In the genomic region with DNA sequence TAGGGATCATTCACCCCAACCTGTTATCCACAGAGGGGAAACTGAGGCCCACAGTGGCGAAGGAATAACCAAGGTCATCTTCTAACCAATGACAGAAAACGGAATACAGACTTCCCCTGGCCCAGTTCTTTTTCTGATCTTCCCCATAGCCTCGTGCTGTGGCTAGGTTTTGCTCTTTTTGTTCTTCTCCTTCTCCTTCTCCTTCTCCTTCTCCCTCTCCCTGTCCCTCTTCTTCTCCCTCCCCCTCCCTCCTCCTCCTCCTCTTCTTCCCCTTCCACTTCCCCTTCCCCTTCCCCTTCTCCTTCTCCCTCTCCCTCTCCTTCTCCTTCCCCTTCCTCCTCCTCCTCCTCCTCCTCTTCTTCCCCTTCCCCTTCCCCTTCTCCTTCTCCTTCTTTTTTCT, we compare ENCODE assay signal across 28 cellular contexts.
"Had no signal": no experiment of that assay in that cellular context is flagged by ENCODE, and none has a peak within 500 bp of the region (broad histone marks: within the 10 kb centered on the region; RNA-seq: fewer than 3 reads in every experiment).

No MANE protein-coding gene starts in this region.

- H3K27ac ChIP-seq: stomach, suprapubic skin, testis, thoracic aorta, thyroid gland, tibial artery, tibial nerve, transverse colon, upper lobe of left lung, upper lobe of right lung, uterus, vagina had no signal

- H3K4me1 ChIP-seq: stomach, suprapubic skin, testis, thyroid gland, tibial artery, tibial nerve, transverse colon, upper lobe of left lung, upper lobe of right lung, uterus, vagina had no signal

- H3K27ac Mint-ChIP-seq: stimulated activated effector memory CD8-positive, alpha-beta T cell treated with anti-CD3 and anti-CD28 coated beads, Interleukin-12 subunit alpha, Interleukin-12 subunit beta, amount 100 ng/mL, for 72 hours; stimulated activated memory B cell treated with anti-CD40 and anti-IgM and Interleukin-4, amounts not matched to agents 10 μg/mL and 1 μg/mL and 100 μg/mL, for 72 hours; stimulated activated naive B cell treated with anti-CD40 and anti-IgM and Interleukin-4, amounts not matched to agents 10 μg/mL and 1 μg/mL and 100 μg/mL, for 72 hours; stimulated activated naive CD8-positive, alpha-beta T cell treated with anti-CD3 and anti-CD28 coated beads, Interleukin-15, Interleukin-2, amounts not matched to agents 100 ng/mL and 50 ng/mL, for 24 hours had no signal

- DNase-seq: stimulated activated CD4-positive, alpha-beta T cell treated with anti-CD3 and anti-CD28 coated beads, Interleukin-2, amount 100 ng/mL, for 48 hours; stimulated activated CD4-positive, alpha-beta T cell treated with anti-CD3 and anti-CD28 coated beads, Interleukin-4, amount 100 ng/mL, for 1 hour; stimulated activated CD4-positive, alpha-beta T cell treated with anti-CD3 and anti-CD28 coated beads, Interleukin-4, amount 100 ng/mL, for 24 hours; stimulated activated CD4-positive, alpha-beta T cell treated with anti-CD3 and anti-CD28 coated beads, Interleukin-4, amount 100 ng/mL, for 4 hours; stimulated activated CD8-positive, alpha-beta memory T cell treated with anti-CD3 and anti-CD28 coated beads, Interleukin-4, amount 100 ng/mL, for 48 hours; stimulated activated naive B cell treated with anti-CD40 and anti-IgM and Interleukin-4, amounts not matched to agents 10 μg/mL and 1 μg/mL and 100 μg/mL, for 72 hours; stimulated activated naive CD4-positive, alpha-beta T cell; stimulated activated naive CD4-positive, alpha-beta T cell treated with Interleukin-2 at 50 U/mL for 16 hours; stimulated activated naive CD8-positive, alpha-beta T cell treated with anti-CD3 and anti-CD28 coated beads, Interleukin-15, amount 100 ng/mL, for 72 hours; stimulated activated naive CD8-positive, alpha-beta T cell treated with anti-CD3 and anti-CD28 coated beads, Interleukin-15, Interleukin-2, amounts not matched to agents 100 U/mL and 50 U/mL, for 24 hours; stomach; substantia nigra; testis; thyroid gland; tibial artery; transverse colon; trophoblast cell; upper lobe of left lung; upper lobe of right lung; uterus had no signal

- FAIRE-seq: urothelium cell line had no signal

- H3K4me3 ChIP-seq: stomach, suprapubic skin, testis, thoracic aorta, thyroid gland, tibial artery, tibial nerve, transverse colon, upper lobe of left lung, upper lobe of right lung, uterus, vagina had no signal

- H3K4me1 Mint-ChIP-seq: stimulated activated memory B cell treated with anti-CD40 and anti-IgM and Interleukin-4, amounts not matched to agents 10 μg/mL and 1 μg/mL and 100 μg/mL, for 72 hours; stimulated activated naive B cell treated with anti-CD40 and anti-IgM and Interleukin-4, amounts not matched to agents 10 μg/mL and 1 μg/mL and 100 μg/mL, for 72 hours; stimulated activated naive CD8-positive, alpha-beta T cell treated with anti-CD3 and anti-CD28 coated beads, Interleukin-15, amount 100 ng/mL, for 72 hours had no signal

- H3K9me3 Mint-ChIP-seq: stimulated activated memory B cell treated with anti-CD40 and anti-IgM and Interleukin-4, amounts not matched to agents 10 μg/mL and 1 μg/mL and 100 μg/mL, for 72 hours; stimulated activated naive CD8-positive, alpha-beta T cell treated with anti-CD3 and anti-CD28 coated beads, Interleukin-15, amount 100 ng/mL, for 72 hours; stimulated activated naive CD8-positive, alpha-beta T cell treated with anti-CD3 and anti-CD28 coated beads, Interleukin-15, Interleukin-2, amounts not matched to agents 100 ng/mL and 50 ng/mL, for 24 hours had no signal

- H3K36me3 ChIP-seq: stomach, suprapubic skin, thoracic aorta, thyroid gland, tibial artery, tibial nerve, transverse colon, upper lobe of left lung, upper lobe of right lung, uterus, vagina had no signal

- H3K27me3 ChIP-seq: testis, thyroid gland, transverse colon, upper lobe of left lung, uterus, vagina had no signal

- ATAC-seq: stimulated activated effector memory CD8-positive, alpha-beta T cell treated with anti-CD3 and anti-CD28 coated beads, Interleukin-12 subunit alpha, Interleukin-12 subunit beta, amount 100 ng/mL, for 72 hours; stimulated activated memory B cell treated with anti-CD40 and anti-IgM and Interleukin-4, amounts not matched to agents 10 μg/mL and 1 μg/mL and 100 μg/mL, for 72 hours; stimulated activated naive B cell treated with anti-CD40 and anti-IgM and Interleukin-4, amounts not matched to agents 10 μg/mL and 1 μg/mL and 100 μg/mL, for 72 hours; stimulated activated naive CD8-positive, alpha-beta T cell treated with anti-CD3 and anti-CD28 coated beads, Interleukin-15, amount 100 ng/mL, for 72 hours; stimulated activated naive CD8-positive, alpha-beta T cell treated with anti-CD3 and anti-CD28 coated beads, Interleukin-15, Interleukin-2, amounts not matched to agents 100 U/mL and 50 U/mL, for 24 hours; upper lobe of right lung had no signal

- H3K9me3 ChIP-seq: suprapubic skin, testis, thoracic aorta, tibial artery, transverse colon, upper lobe of right lung, uterus, vagina had no signal

- H3K36me3 Mint-ChIP-seq: stimulated activated effector memory CD8-positive, alpha-beta T cell treated with anti-CD3 and anti-CD28 coated beads, Interleukin-12 subunit alpha, Interleukin-12 subunit beta, amount 100 ng/mL, for 72 hours; stimulated activated memory B cell treated with anti-CD40 and anti-IgM and Interleukin-4, amounts not matched to agents 10 μg/mL and 1 μg/mL and 100 μg/mL, for 72 hours; stimulated activated naive B cell treated with anti-CD40 and anti-IgM and Interleukin-4, amounts not matched to agents 10 μg/mL and 1 μg/mL and 100 μg/mL, for 72 hours had no signal

- H3K4me3 Mint-ChIP-seq: stimulated activated effector memory CD8-positive, alpha-beta T cell treated with anti-CD3 and anti-CD28 coated beads, Interleukin-12 subunit alpha, Interleukin-12 subunit beta, amount 100 ng/mL, for 72 hours; stimulated activated memory B cell treated with anti-CD40 and anti-IgM and Interleukin-4, amounts not matched to agents 10 μg/mL and 1 μg/mL and 100 μg/mL, for 72 hours; stimulated activated naive B cell treated with anti-CD40 and anti-IgM and Interleukin-4, amounts not matched to agents 10 μg/mL and 1 μg/mL and 100 μg/mL, for 72 hours; stimulated activated naive CD8-positive, alpha-beta T cell treated with anti-CD3 and anti-CD28 coated beads, Interleukin-15, amount 100 ng/mL, for 72 hours; stimulated activated naive CD8-positive, alpha-beta T cell treated with anti-CD3 and anti-CD28 coated beads, Interleukin-15, Interleukin-2, amounts not matched to agents 100 ng/mL and 50 ng/mL, for 24 hours had no signal
